In the genomic region with DNA sequence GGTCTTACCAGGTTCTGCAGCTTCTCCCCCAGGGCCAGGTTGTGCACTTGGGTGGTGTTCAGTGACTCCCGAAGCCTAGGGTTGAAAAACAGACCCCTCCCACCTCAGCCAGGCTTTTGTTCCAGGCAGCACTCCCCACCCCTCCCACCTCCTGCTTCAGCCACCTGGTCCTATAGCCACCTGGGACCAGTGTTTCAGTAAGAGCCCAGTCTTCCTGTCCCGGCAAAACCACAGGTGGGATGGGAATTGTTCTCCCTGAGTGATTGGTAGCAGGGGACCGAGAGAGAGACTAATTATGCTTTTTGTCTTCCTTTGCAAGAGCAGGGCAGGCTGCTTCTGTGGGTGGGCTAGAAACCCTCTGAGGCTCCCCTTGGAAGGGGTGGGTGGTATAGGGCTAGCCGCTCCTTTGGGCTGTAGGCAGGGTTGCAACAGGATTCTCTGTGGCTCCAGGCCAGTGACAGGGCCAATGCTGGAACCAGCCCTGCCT, we compare ENCODE assay signal across 1 cellular context.
TF ChIP-seq lines count a peak whose summit lies in the region.

No MANE protein-coding gene starts in this region.

TF ChIP-seq in HEK293, 187 proteins besides CTCF, POLR2A, EP300 and RAD21 (continued from another document):
- TF ChIP-seq, protein P1, sequence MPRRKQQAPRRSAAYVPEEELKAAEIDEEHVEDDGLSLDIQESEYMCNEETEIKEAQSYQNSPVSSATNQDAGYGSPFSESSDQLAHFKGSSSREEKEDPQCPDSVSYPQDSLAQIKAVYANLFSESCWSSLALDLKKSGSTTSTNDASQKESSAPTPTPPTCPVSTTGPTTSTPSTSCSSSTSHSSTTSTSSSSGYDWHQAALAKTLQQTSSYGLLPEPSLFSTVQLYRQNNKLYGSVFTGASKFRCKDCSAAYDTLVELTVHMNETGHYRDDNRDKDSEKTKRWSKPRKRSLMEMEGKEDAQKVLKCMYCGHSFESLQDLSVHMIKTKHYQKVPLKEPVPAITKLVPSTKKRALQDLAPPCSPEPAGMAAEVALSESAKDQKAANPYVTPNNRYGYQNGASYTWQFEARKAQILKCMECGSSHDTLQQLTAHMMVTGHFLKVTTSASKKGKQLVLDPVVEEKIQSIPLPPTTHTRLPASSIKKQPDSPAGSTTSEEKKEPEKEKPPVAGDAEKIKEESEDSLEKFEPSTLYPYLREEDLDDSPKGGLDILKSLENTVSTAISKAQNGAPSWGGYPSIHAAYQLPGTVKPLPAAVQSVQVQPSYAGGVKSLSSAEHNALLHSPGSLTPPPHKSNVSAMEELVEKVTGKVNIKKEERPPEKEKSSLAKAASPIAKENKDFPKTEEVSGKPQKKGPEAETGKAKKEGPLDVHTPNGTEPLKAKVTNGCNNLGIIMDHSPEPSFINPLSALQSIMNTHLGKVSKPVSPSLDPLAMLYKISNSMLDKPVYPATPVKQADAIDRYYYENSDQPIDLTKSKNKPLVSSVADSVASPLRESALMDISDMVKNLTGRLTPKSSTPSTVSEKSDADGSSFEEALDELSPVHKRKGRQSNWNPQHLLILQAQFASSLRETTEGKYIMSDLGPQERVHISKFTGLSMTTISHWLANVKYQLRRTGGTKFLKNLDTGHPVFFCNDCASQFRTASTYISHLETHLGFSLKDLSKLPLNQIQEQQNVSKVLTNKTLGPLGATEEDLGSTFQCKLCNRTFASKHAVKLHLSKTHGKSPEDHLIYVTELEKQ (tag by site-specific recombination; IDR thresholded peaks at IDR 0.05; ENCODE audit: borderline replicate concordance), result no peak
- TF ChIP-seq ZFHX2 (tag by site-specific recombination; conservative IDR thresholded peaks at IDR 0.05), result peak; percentile 21; the same call in 1 of the 2 replicates
- TF ChIP-seq IKZF3 (tag by site-specific recombination; IDR thresholded peaks at IDR 0.05), result no peak
- TF ChIP-seq ZNF335 (tag by site-specific recombination; conservative IDR thresholded peaks at IDR 0.05), result no peak
